Comparison of ENCODE assay signal across 35 cellular contexts in genomic region chr14:50562841-50563240, GRCh38.
"Had no signal": no experiment of that assay in that cellular context is flagged by ENCODE, and none has a peak within 500 bp of the region (broad histone marks: within the 10 kb centered on the region; RNA-seq: fewer than 3 reads in every experiment).

No MANE protein-coding gene starts in this region.

- DNase-seq: Karpas-422, Kasumi-1, KG1, MG63, MM.1S, MV-4-11, NCI-H1048, NCI-H1092, NCI-H1092 treated with DMSO at 0.1 percent for 48 hours, NCI-H1105, NCI-H1105 treated with DMSO at 0.1 percent for 48 hours, NCI-H1417, NCI-H1417 treated with DMSO at 0.1 percent for 48 hours, NCI-H1436, NCI-H1436 treated with DMSO at 0.1 percent for 48 hours, NCI-H146, NCI-H1694, NCI-H1694 treated with DMSO at 0.1 percent for 48 hours, NCI-H187, NCI-H187 treated with DMSO at 0.1 percent for 48 hours, NCI-H1930, NCI-H2029, NCI-H2029 treated with DMSO at 0.1 percent for 48 hours, NCI-H2081, NCI-H2081 treated with DMSO at 0.1 percent for 48 hours, NCI-H2107, NCI-H2171, NCI-H2171 treated with DMSO at 0.1 percent for 48 hours, NCI-H2227 treated with DMSO at 0.1 percent for 48 hours, NCI-H226, NCI-H345, NCI-H446, NCI-H446 treated with DMSO at 0.1 percent for 48 hours, NCI-H510A had no signal

- H3K9ac ChIP-seq: KMS-11 had no signal

- H3K36me3 ChIP-seq: MG63 had no signal

- H3K4me3 ChIP-seq: MG63 had no signal

- H3K27ac ChIP-seq: KMS-11 had no signal

- H3K9me3 ChIP-seq: MG63 had no signal

- H3K27me3 ChIP-seq: MG63 had no signal

- H3K4me2 ChIP-seq: KMS-11 had no signal
